Comparison of ENCODE assay signal across 15 cellular contexts in genomic region chr6:35216832-35217811, GRCh38. TPM values are rescaled to one million over a fixed set of nuclear protein-coding genes. Genes with fewer than 3 reads are reported as not detected.
A peak's percentile ranks its signal among the peaks of the same experiment; 100 is the strongest.
DNase-seq lines count a peak whose midpoint lies in the region; ATAC-seq lines count a peak whose summit lies in the region.
"Had no signal": no experiment of that assay in that cellular context is flagged by ENCODE, and none has a peak within 500 bp of the region (broad histone marks: within the 10 kb centered on the region; RNA-seq: fewer than 3 reads in every experiment).

No MANE protein-coding gene starts in this region.

- peak overlapping the region; percentile 18 for H2BK5ac ChIP-seq in trophoblast cell (ENCODE audit: low read depth, low read length, poor library complexity)

- H3K4me1 ChIP-seq in ectodermal cell (ENCODE audit: control insufficient read depth, insufficient read depth, low read length) = peaks cover 66% of the 10 kb centered on the region
- H3K4me1 ChIP-seq in trophoblast cell (ENCODE audit: control insufficient read depth in 1 of 2, insufficient read depth in 2 of 2, low read length in 2 of 2) = peaks cover 35 to 41% of the 10 kb centered on the region in 2 experiments

- ATAC-seq in HG02870 (IDR thresholded peaks at IDR 0.05; ENCODE audit: unreplicated experiment) = no peak
- ATAC-seq: activated T-helper 17 cell treated with anti-CD3 and anti-CD28 coated beads, Interleukin-2, amount 50 U/mL, for 72 hours; body of pancreas had no signal

- no peak overlapping the region for H2AFZ ChIP-seq in trophoblast cell (ENCODE audit: insufficient read depth, low read length, poor library complexity)

- peaks cover 2% of the 10 kb centered on the region for H3K79me2 ChIP-seq in trophoblast cell (ENCODE audit: control insufficient read depth, insufficient read depth, low read length, poor library complexity)

- H3K9me3 ChIP-seq in ectodermal cell (ENCODE audit: control insufficient read depth, low read length) (no peaks in the 10 kb centered on the region), trophoblast cell (ENCODE audit: insufficient read depth, low read depth, low read length) (no peaks in the 10 kb centered on the region)
- H3K9me3 ChIP-seq: body of pancreas, lower lobe of right lung, upper lobe of right lung had no signal

- peak overlapping the region; percentile 24 for H3K4ac ChIP-seq in trophoblast cell (ENCODE audit: low read depth, low read length)

- H3K23ac ChIP-seq in trophoblast cell (ENCODE audit: low read length) = no peak overlapping the region

- H2AK5ac ChIP-seq in trophoblast cell (ENCODE audit: low read length) = peak overlapping the region; percentile 44

- peak overlapping the region; percentile 22 for H3K18ac ChIP-seq in trophoblast cell (ENCODE audit: low read length)

- H2BK120ac ChIP-seq in trophoblast cell (ENCODE audit: insufficient read depth, low read length, poor library complexity) = peak overlapping the region; percentile 21

- H4K12ac ChIP-seq in trophoblast cell (ENCODE audit: low read depth, low read length) = no peak overlapping the region

- peaks cover 18% of the 10 kb centered on the region for H3K79me1 ChIP-seq in trophoblast cell (ENCODE audit: low read length)

- peak overlapping the region; percentile 17 for H3K4me3 ChIP-seq in ectodermal cell (ENCODE audit: insufficient read depth, low read depth, low read length)
- no peak overlapping the region for H3K4me3 ChIP-seq in trophoblast cell (ENCODE audit: low read depth, low read length)
- H3K4me3 ChIP-seq: body of pancreas, lower lobe of right lung, upper lobe of right lung had no signal

- peak overlapping the region; percentile 29 for H4K8ac ChIP-seq in trophoblast cell (ENCODE audit: low read depth, low read length)

- no peaks in the 10 kb centered on the region for H3K36me3 ChIP-seq in ectodermal cell (ENCODE audit: control insufficient read depth, insufficient read depth, low read length)
- no peaks in the 10 kb centered on the region for H3K36me3 ChIP-seq in trophoblast cell (ENCODE audit: control insufficient read depth in 1 of 2, insufficient read depth in 2 of 2, low read length in 2 of 2)
- H3K36me3 ChIP-seq: lower lobe of right lung, upper lobe of right lung had no signal

- H3K4me2 ChIP-seq in trophoblast cell (ENCODE audit: low read length) = peak overlapping the region; percentile 47

- peak; percentile 17 for DNase-seq in NCI-H1105 treated with DMSO at 0.1 percent for 48 hours (lab: John Stamatoyannopoulos, UW)
- no peak for DNase-seq in NCI-H1105 (lab: John Stamatoyannopoulos, UW)
- peak; percentile 37 for DNase-seq in HuH-7 (ENCODE audit: low spot score)
- DNase-seq in trophoblast cell = no peak
- DNase-seq in activated naive CD4-positive, alpha-beta T cell (lab: John Stamatoyannopoulos, UW) = no peak
- no peak for DNase-seq in epidermal melanocyte (ENCODE audit: insufficient read length, low spot score)
- DNase-seq: activated CD4-positive, alpha-beta memory T cell treated with anti-CD3 and anti-CD28 coated beads for 36 hours; body of pancreas; lower lobe of right lung; NCI-H446 treated with DMSO at 0.1 percent for 48 hours; posterior cingulate gyrus; upper lobe of right lung had no signal

- peak overlapping the region; percentile 11 for H3K14ac ChIP-seq in trophoblast cell (ENCODE audit: low read length)

- H3K27ac ChIP-seq in ectodermal cell (ENCODE audit: insufficient read depth, low read depth, low read length, poor library complexity, severe bottlenecking) = no peak overlapping the region
- H3K27ac ChIP-seq in trophoblast cell (ENCODE audit: low read depth, low read length) = peak overlapping the region; percentile 59
- H3K27ac ChIP-seq: body of pancreas, lower lobe of right lung, upper lobe of right lung had no signal

- H3K27me3 ChIP-seq in ectodermal cell (ENCODE audit: control insufficient read depth, insufficient read depth, low read length, poor library complexity, severe bottlenecking) = peaks cover 11% of the 10 kb centered on the region
- peaks cover 8% of the 10 kb centered on the region for H3K27me3 ChIP-seq in trophoblast cell (ENCODE audit: insufficient read depth, low read length)

- peak overlapping the region; percentile 23 for H2BK12ac ChIP-seq in trophoblast cell (ENCODE audit: low read length)

- H4K91ac ChIP-seq in trophoblast cell (ENCODE audit: low read depth, low read length) = peak overlapping the region; percentile 50

- no peak overlapping the region for H3K9ac ChIP-seq in trophoblast cell (ENCODE audit: low read length)

- 32 to 38% methylated on average over 14 to 15 of the region's 17 CpGs for WGBS in ectodermal cell, 2 experiments
- WGBS in trophoblast cell (ENCODE audit: extremely low coverage, insufficient coverage, insufficient read length) = no CpG with 5 or more reads among the region's 17 CpGs

RNA-seq across cellular contexts. Expression of gene SCUBE3, which starts 3.4 kb away (rescaled TPM):
- polyA plus RNA-seq in ectodermal cell (2013, experiment 1 of 4) = 28.8 TPM
- polyA plus RNA-seq in ectodermal cell (2013, experiment 2 of 4) = 32.1 TPM
- polyA plus RNA-seq in ectodermal cell (2013, experiment 3 of 4) = 24.4 TPM
- 28.3 TPM for polyA plus RNA-seq in ectodermal cell (2013, experiment 4 of 4)
- polyA plus RNA-seq in trophoblast cell (2013) = 8.9 and 9.3 TPM in 2 replicates

RNA-seq across cellular contexts. Expression of gene ZNF76, which starts 42.4 kb away (rescaled TPM):
- polyA plus RNA-seq in ectodermal cell (2013, experiment 1 of 4) = 49.6 TPM
- 38.9 TPM for polyA plus RNA-seq in ectodermal cell (2013, experiment 2 of 4)
- 39.3 TPM for polyA plus RNA-seq in ectodermal cell (2013, experiment 3 of 4)
- 41.1 TPM for polyA plus RNA-seq in ectodermal cell (2013, experiment 4 of 4)
- 10.8 and 11.2 TPM in 2 replicates for polyA plus RNA-seq in trophoblast cell (2013)

Comparison
In these comparisons a context has a peak if more than half of its experiments do, and no peak if none do; other contexts are left out.
1. DNase-seq: peak in NCI-H1105 treated with DMSO at 0.1 percent for 48 hours (single experiment) and HuH-7 (single experiment); none in NCI-H1105 (single experiment), trophoblast cell (0 of 2), activated naive CD4-positive, alpha-beta T cell (0 of 4) and epidermal melanocyte (single experiment).